ENCODE assay signal across 17 cellular contexts in the genomic region with DNA sequence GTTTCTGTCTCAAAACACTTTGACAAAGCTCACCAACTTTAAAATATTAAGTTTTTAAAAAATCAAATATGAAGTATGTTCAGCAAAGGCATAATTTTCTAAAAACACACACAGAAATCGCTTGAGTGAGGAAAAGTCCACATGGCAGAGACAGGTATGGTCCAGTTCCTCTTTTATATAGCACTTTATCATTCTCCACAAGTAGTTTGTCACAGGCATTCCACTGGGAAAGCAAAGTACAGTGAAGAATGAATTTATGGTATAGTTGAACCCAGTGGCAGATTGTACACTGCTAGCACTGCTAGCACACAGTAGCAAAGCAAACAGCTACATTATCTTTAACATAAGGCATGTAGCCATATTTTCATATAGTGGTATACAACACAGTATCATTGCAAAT.
DNase-seq lines count a peak whose midpoint lies in the region; ATAC-seq and TF ChIP-seq lines count a peak whose summit lies in the region.
"Had no signal": no experiment of that assay in that cellular context is flagged by ENCODE, and none has a peak within 500 bp of the region (broad histone marks: within the 10 kb centered on the region; RNA-seq: fewer than 3 reads in every experiment).

No MANE protein-coding gene starts in this region.

- H3K9me2 ChIP-seq in GM23248 (ENCODE audit: insufficient read depth): no peaks in the 10 kb centered on the region

- WGBS in GM23248 (ENCODE audit: low coverage in 1 of 2, low lambda C conversion rate in 2 of 2, missing lambda C conversion rate in 2 of 2), 2 experiments: 91 to 100% methylated on average over 1 of the region's 1 CpG
- 40 to 69% methylated on average over 1 of the region's 1 CpG for WGBS in sigmoid colon, 2 donors

- intact Hi-C loops in sigmoid colon (cut with DNase I): no loop called here

- no peaks in the 10 kb centered on the region for H3K27me3 ChIP-seq in GM23248 (replicated peaks; ENCODE audit: insufficient read depth)
- H3K27me3 ChIP-seq in SJSA1 (replicated peaks): no peaks in the 10 kb centered on the region
- H3K27me3 ChIP-seq in fibroblast of lung (ENCODE audit: control insufficient read depth, insufficient read depth, low read length): no peaks in the 10 kb centered on the region
- no peaks in the 10 kb centered on the region for H3K27me3 ChIP-seq in sigmoid colon

- in situ Hi-C loops in GM23248 (cut with MboI): no loop called here

- H3K27ac ChIP-seq in GM23248 (peak overlapping the region; percentile 84), SJSA1 (peak overlapping the region; percentile 74), fibroblast of lung (ENCODE audit: insufficient read depth, low read length) (peak overlapping the region; percentile 47), sigmoid colon (peak overlapping the region in 3 of 4 donors; percentile 8 to 48 (median 16))
- H3K27ac ChIP-seq: HL-60 had no signal

- H3K4me2 ChIP-seq in GM23248 (ENCODE audit: unreplicated experiment): peak overlapping the region; percentile 62
- peak overlapping the region; percentile 44 for H3K4me2 ChIP-seq in fibroblast of lung (ENCODE audit: extremely low read depth, insufficient read depth, low read length)
- H3K4me2 ChIP-seq: GM23338 had no signal

- peak overlapping the region; percentile 45; the same call in 1 of the 2 replicates for H3K9ac ChIP-seq in GM23248
- no peak overlapping the region for H3K9ac ChIP-seq in fibroblast of lung (ENCODE audit: insufficient read depth, low read length)

- H3K4me3 ChIP-seq in GM23248: no peak overlapping the region
- no peak overlapping the region for H3K4me3 ChIP-seq in SJSA1
- H3K4me3 ChIP-seq in fibroblast of lung (replicated peaks in 1 of 4; ENCODE audit: control extremely low read depth in 1 of 4, insufficient read depth in 1 of 4, low read depth in 3 of 4, low read length in 4 of 4): no peak overlapping the region
- H3K4me3 ChIP-seq in sigmoid colon: no peak overlapping the region
- H3K4me3 ChIP-seq: GM23338 had no signal

- TF ChIP-seq POLR2A in sigmoid colon (IDR thresholded peaks at IDR 0.05): no peak

- no peaks in the 10 kb centered on the region for H3K79me2 ChIP-seq in GM23248 (ENCODE audit: insufficient read depth)
- no peaks in the 10 kb centered on the region for H3K79me2 ChIP-seq in fibroblast of lung (ENCODE audit: control insufficient read depth, insufficient read depth, low read length)

- TF ChIP-seq CTCF in fibroblast of lung (conservative IDR thresholded peaks at IDR 0.05 in 1 of 2, IDR thresholded peaks at IDR 0.05 in 1 of 2; ENCODE audit: low read depth in 1 of 2, low read length in 2 of 2) (no peak), sigmoid colon (IDR thresholded peaks at IDR 0.05) (no peak)

- ATAC-seq in GM18520 (IDR thresholded peaks at IDR 0.05; ENCODE audit: unreplicated experiment): no peak
- ATAC-seq in GM21737 (IDR thresholded peaks at IDR 0.05; ENCODE audit: unreplicated experiment): no peak
- ATAC-seq: GM23338 had no signal

- DNase-seq in GM23248 (no peak), SJSA1 (ENCODE audit: low read depth in 1 of 2, low spot score in 2 of 2) (no peak), fibroblast of lung (ENCODE audit: low read depth in 2 of 2) (no peak), sigmoid colon (no peak), NCI-H748 treated with DMSO at 0.1 percent for 48 hours (lab: John Stamatoyannopoulos, UW) (no peak), NCI-H1930 (lab: John Stamatoyannopoulos, UW) (no peak)
- DNase-seq: Calu3; CD4-positive, CD25-positive, alpha-beta regulatory T cell; KBM-7; NCI-H1092 treated with DMSO at 0.1 percent for 48 hours; NCI-H187 treated with DMSO at 0.1 percent for 48 hours; NCI-H2171 treated with DMSO at 0.1 percent for 48 hours; NCI-H510A treated with DMSO at 0.1 percent for 48 hours had no signal

- H3K4me1 ChIP-seq in GM23248 (ENCODE audit: insufficient read depth) (peaks cover 54% of the 10 kb centered on the region), SJSA1 (replicated peaks) (peaks cover 29% of the 10 kb centered on the region), fibroblast of lung (ENCODE audit: control insufficient read depth, extremely low read depth, insufficient read depth, low read length) (peaks cover 13% of the 10 kb centered on the region), sigmoid colon (peaks cover 0 to 29% (median 10%) of the 10 kb centered on the region in 4 donors)

- H2AFZ ChIP-seq in GM23248 (peak overlapping the region; percentile 36), fibroblast of lung (ENCODE audit: low read length) (no peak overlapping the region)
- H2AFZ ChIP-seq: GM23338 had no signal

- H4K20me1 ChIP-seq in GM23248 (ENCODE audit: insufficient read depth) (no peaks in the 10 kb centered on the region), fibroblast of lung (ENCODE audit: control insufficient read depth, extremely low read depth, insufficient read depth, low read length) (no peaks in the 10 kb centered on the region)

- no peaks in the 10 kb centered on the region for H3K9me3 ChIP-seq in GM23248 (ENCODE audit: low read depth)
- no peaks in the 10 kb centered on the region; the same call in 1 of the 2 replicates for H3K9me3 ChIP-seq in SJSA1 (replicated peaks)
- no peaks in the 10 kb centered on the region for H3K9me3 ChIP-seq in fibroblast of lung (ENCODE audit: control insufficient read depth, insufficient read depth, low read depth, low read length)
- H3K9me3 ChIP-seq in sigmoid colon: no peaks in the 10 kb centered on the region

- peaks cover 58% of the 10 kb centered on the region for H3F3A ChIP-seq in GM23248 (ENCODE audit: insufficient read depth)

- H3K36me3 ChIP-seq in GM23248 (ENCODE audit: low read depth) (no peaks in the 10 kb centered on the region), SJSA1 (peaks cover 7% of the 10 kb centered on the region), fibroblast of lung (ENCODE audit: control insufficient read depth, insufficient read depth, low read length) (no peaks in the 10 kb centered on the region), sigmoid colon (peaks cover 0 to 8% (median 0%) of the 10 kb centered on the region in 4 donors)

- no peak for TF ChIP-seq EP300 in sigmoid colon (IDR thresholded peaks at IDR 0.05)

Comparison
In these comparisons a context has a peak if more than half of its experiments do, and no peak if none do; other contexts are left out.
1. H3K27ac ChIP-seq: peak in every context shown above with its lines; median percentile 84 in GM23248; 74 in SJSA1; 47 in fibroblast of lung; 16 in sigmoid colon.